ENCODE assay signal across 1 cellular context in genomic region chr1:41479000-41479807, GRCh38.
TF ChIP-seq lines count a peak whose summit lies in the region.

No MANE protein-coding gene starts in this region.

TF ChIP-seq in WTC11, 78 proteins besides CTCF, POLR2A, EP300 and RAD21 (continued from another document):
- TF ChIP-seq ZNF532 (CRISPR knock-in tag; IDR thresholded peaks at IDR 0.05; ENCODE audit: borderline replicate concordance), result no peak
- no peak for TF ChIP-seq NR2C2 (CRISPR knock-in tag; IDR thresholded peaks at IDR 0.05)
- no peak for TF ChIP-seq PRDM15 (CRISPR knock-in tag; IDR thresholded peaks at IDR 0.05)
